ENCODE assay signal across 13 cellular contexts in the genomic region with DNA sequence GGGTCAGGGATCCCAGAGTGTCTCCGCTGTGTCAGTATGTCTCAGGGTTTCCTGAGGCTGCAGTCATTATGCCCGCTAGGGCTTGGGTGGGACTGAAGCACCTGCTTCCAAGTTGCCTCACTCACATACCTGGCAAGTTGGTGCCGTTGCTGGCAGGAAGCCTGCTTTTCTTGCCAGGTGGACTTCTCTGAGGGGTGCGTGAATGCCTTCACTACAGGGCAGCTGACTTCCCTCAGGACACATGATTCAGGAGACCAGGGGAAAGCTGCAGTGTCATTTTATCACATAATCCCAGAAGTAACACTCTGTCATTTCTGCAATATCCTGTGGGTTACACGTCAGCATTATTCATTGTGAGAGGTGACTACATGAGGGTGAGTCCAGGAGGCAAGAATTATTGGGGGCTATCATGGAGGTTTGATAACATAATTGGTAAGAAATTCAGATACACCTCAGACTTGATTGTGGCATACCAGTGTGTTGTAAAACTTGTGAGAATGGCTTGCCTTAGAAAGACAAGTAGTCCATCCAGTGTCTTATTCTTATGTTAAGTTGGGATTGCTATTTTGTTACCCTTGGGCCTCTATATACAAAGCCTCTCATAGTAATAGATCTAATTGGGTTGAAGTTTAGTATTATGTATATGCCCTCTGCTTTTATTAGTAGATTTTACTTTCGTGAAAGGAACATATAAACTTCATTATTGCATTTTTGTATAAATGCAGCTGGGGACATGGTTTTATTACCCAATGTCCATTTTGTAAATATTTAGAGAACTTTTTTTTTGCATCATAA. TPM values are rescaled to one million over a fixed set of nuclear protein-coding genes. Genes with fewer than 3 reads are reported as not detected.
DNase-seq lines count a peak whose midpoint lies in the region; ATAC-seq, FAIRE-seq and TF ChIP-seq lines count a peak whose summit lies in the region.
"Had no signal": no experiment of that assay in that cellular context is flagged by ENCODE, and none has a peak within 500 bp of the region (broad histone marks: within the 10 kb centered on the region; RNA-seq: fewer than 3 reads in every experiment).

No MANE protein-coding gene starts in this region.

- no peak overlapping the region for H3K4ac ChIP-seq in IMR-90 (ENCODE audit: low read depth, low read length)

- no peak overlapping the region for H4K8ac ChIP-seq in IMR-90 (ENCODE audit: low read depth in 2 of 2, low read length in 2 of 2)

- intact Hi-C loops in IMR-90 (cut with micrococcal nuclease) (no loop called here), K562 (cut with micrococcal nuclease) (no loop called here), pancreas (cut with DNase I) (no loop called here), OCI-LY7 (cut with micrococcal nuclease; ENCODE audit: unreplicated experiment) (no loop called here)

- H3K56ac ChIP-seq in IMR-90 (ENCODE audit: extremely low read depth, insufficient read depth, low read length) = no peak overlapping the region

- dilution Hi-C loops in IMR-90 (cut with HindIII; ENCODE audit: low sequenced_read_pairs, unreplicated experiment) = no loop called here

- TF ChIP-seq RAD21 in IMR-90 (IDR thresholded peaks at IDR 0.05; ENCODE audit: low read length) (no peak), K562 (CRISPR knock-in tag; conservative IDR thresholded peaks at IDR 0.05 in 1 of 2, IDR thresholded peaks at IDR 0.05 in 1 of 2) (no peak)

- H3K23ac ChIP-seq in IMR-90 (ENCODE audit: low read depth, low read length) = no peak overlapping the region

- peak; percentile 68; the same call in 1 of the 2 replicates for TF ChIP-seq EP300 in K562 (IDR thresholded peaks at IDR 0.05; ENCODE audit: low read length)

- H2AK9ac ChIP-seq in IMR-90 (replicated peaks; ENCODE audit: low read depth, low read length, poor library complexity) = no peak overlapping the region

- H2BK5ac ChIP-seq in IMR-90 (ENCODE audit: low read depth, low read length, poor library complexity, severe bottlenecking) = no peak overlapping the region

- no peak for TF ChIP-seq POLR2A in IMR-90 (IDR thresholded peaks at IDR 0.05; ENCODE audit: low read depth, low read length)
- no peak for TF ChIP-seq POLR2A in K562 (conservative IDR thresholded peaks at IDR 0.05)

- H4K20me1 ChIP-seq in IMR-90 (ENCODE audit: insufficient read depth, low read length) (0 out of 2 replicates have a peak, but pooled peaks cover 4% of the 10 kb centered on the region), K562 (replicated peaks; ENCODE audit: control insufficient read depth, insufficient read depth, low read length) (no peaks in the 10 kb centered on the region), OCI-LY7 (ENCODE audit: insufficient read depth, low read length) (no peaks in the 10 kb centered on the region)

- H3K9me2 ChIP-seq in OCI-LY7 (ENCODE audit: insufficient read depth, low read length) = no peaks in the 10 kb centered on the region

- H3K18ac ChIP-seq in IMR-90 (ENCODE audit: low read depth, low read length) = no peak overlapping the region

- WGBS in IMR-90 (ENCODE audit: extremely low coverage in 2 of 2, insufficient read length in 1 of 2), 2 experiments = 60% methylated on average over 1 of the region's 6 CpGs; no CpG with 5 or more reads in 1 of the 2 experiments
- WGBS in K562 (ENCODE audit: insufficient coverage, low coverage, missing lambda C conversion rate) = 30% methylated on average over 5 of the region's 6 CpGs
- WGBS in pancreas, 2 donors = 10 to 17% methylated on average over 6 of the region's 6 CpGs

- H3K14ac ChIP-seq in IMR-90 (replicated peaks; ENCODE audit: low read depth, low read length) = no peak overlapping the region

- no peak overlapping the region for H3K27ac ChIP-seq in IMR-90 (ENCODE audit: insufficient read depth, low read length)
- peak overlapping the region; percentile 89 for H3K27ac ChIP-seq in K562 (ENCODE audit: extremely low read depth, low read depth, low read length)
- peak overlapping the region; percentile 82 to 95 (median 86) for H3K27ac ChIP-seq in pancreas
- no peak overlapping the region for H3K27ac ChIP-seq in OCI-LY7 (ENCODE audit: low read depth, low read length, poor library complexity, severe bottlenecking)

- CTCF ChIA-PET in IMR-90 (lab: Yijun Ruan, JAX) = interaction anchor here (0.9 kb wide), 1 partner anchor 10 kb away, joined by 3 read pairs; no protein-coding TSS in a partner anchor
- CTCF ChIA-PET in K562 (lab: Yijun Ruan, JAX; ENCODE audit: low intra/inter-chr PET ratio) = no interaction called here
- CTCF ChIA-PET in OCI-LY7 (lab: Charles Lee; ENCODE audit: unreplicated experiment) = no interaction called here

- H4K5ac ChIP-seq in IMR-90 (ENCODE audit: low read depth, low read length) = no peak overlapping the region

- no peak overlapping the region for H3K4me2 ChIP-seq in IMR-90 (ENCODE audit: low read depth, low read length)
- peak overlapping the region; percentile 81 for H3K4me2 ChIP-seq in K562 (ENCODE audit: insufficient read depth, low read length)
- no peak overlapping the region for H3K4me2 ChIP-seq in OCI-LY7 (ENCODE audit: low read length)

- in situ Hi-C loops in IMR-90 (cut with MboI; ENCODE audit: low sequenced_read_pairs) (no loop called here), K562 (cut with MboI) (no loop called here)

- peak; percentile 95 for FAIRE-seq in K562 (lab: Jason Lieb, UNC)
- no peak for FAIRE-seq in pancreas (lab: Jason Lieb, UNC)
- FAIRE-seq: A204.1 had no signal

- H3K4me1 ChIP-seq in IMR-90 (ENCODE audit: control insufficient read depth, insufficient read depth, low read length) (no peaks in the 10 kb centered on the region), K562 (replicated peaks in 1 of 2; ENCODE audit: control insufficient read depth in 2 of 2, insufficient read depth in 2 of 2, low read length in 2 of 2) (peaks cover 5 to 10% of the 10 kb centered on the region in 2 experiments; a peak in 3 of 5 replicates), pancreas (peaks cover 51 to 58% (median 54%) of the 10 kb centered on the region in 3 donors), OCI-LY7 (ENCODE audit: insufficient read depth, low read length, poor library complexity, severe bottlenecking) (no peaks in the 10 kb centered on the region)

- H3K79me1 ChIP-seq in IMR-90 (ENCODE audit: low read depth in 1 of 2, low read length in 2 of 2) = 0 out of 4 replicates have a peak, but pooled peaks cover 0 to 5% of the 10 kb centered on the region in 2 experiments

- no peak overlapping the region for H4K91ac ChIP-seq in IMR-90 (ENCODE audit: insufficient read depth, low read depth, low read length)

- TF ChIP-seq CTCF in IMR-90 (conservative IDR thresholded peaks at IDR 0.05; ENCODE audit: low read depth, low read length) (no peak), K562 (IDR thresholded peaks at IDR 0.05 in 2 of 3, conservative IDR thresholded peaks at IDR 0.05 in 1 of 3; ENCODE audit: insufficient read depth in 2 of 3, low read depth in 1 of 3, low read length in 3 of 3) (no peak), pancreas (IDR thresholded peaks at IDR 0.05) (no peak), OCI-LY7 (conservative IDR thresholded peaks at IDR 0.05; ENCODE audit: low read length) (no peak)

- ATAC-seq in IMR-90 (ENCODE audit: low read depth) (no peak), K562 (peak; percentile 94), pancreas (peak; percentile 76 to 85 (median 78))

- H2BK120ac ChIP-seq in IMR-90 (ENCODE audit: low read depth, low read length) = no peak overlapping the region

- H3K79me2 ChIP-seq in K562 (ENCODE audit: control insufficient read depth, insufficient read depth, low read length) (peaks cover 5% of the 10 kb centered on the region; the same call in 1 of the 3 replicates), OCI-LY7 (ENCODE audit: insufficient read depth, low read depth, low read length) (no peaks in the 10 kb centered on the region)

- BruUV-seq in IMR-90 (replicated peaks; lab: Mats Ljungman, UMichigan) (no TSS peak), K562 (replicated peaks; lab: Mats Ljungman, UMichigan) (TSS peak; percentile 52), OCI-LY7 (replicated peaks; lab: Mats Ljungman, UMichigan) (no TSS peak)

- H2AFZ ChIP-seq in IMR-90 (replicated peaks; ENCODE audit: low read length, poor library complexity) (no peak overlapping the region), K562 (ENCODE audit: low read depth, low read length) (peak overlapping the region; percentile 80), OCI-LY7 (ENCODE audit: low read length) (no peak overlapping the region)

- H3K27me3 ChIP-seq in IMR-90 (ENCODE audit: control insufficient read depth, insufficient read depth, low read length) = no peaks in the 10 kb centered on the region
- no peaks in the 10 kb centered on the region for H3K27me3 ChIP-seq in K562 (ENCODE audit: control insufficient read depth in 2 of 2, insufficient read depth in 2 of 2, low read length in 2 of 2)
- H3K27me3 ChIP-seq in pancreas = no peaks in the 10 kb centered on the region

- H3K9me3 ChIP-seq in IMR-90 (ENCODE audit: control insufficient read depth, insufficient read depth, low read length) (peaks cover 9% of the 10 kb centered on the region; the same call in 1 of the 2 replicates), K562 (replicated peaks; ENCODE audit: control insufficient read depth, insufficient read depth, low read depth, low read length) (0 out of 2 replicates have a peak, but pooled peaks cover 2% of the 10 kb centered on the region), pancreas (no peaks in the 10 kb centered on the region), OCI-LY7 (ENCODE audit: low read length) (no peaks in the 10 kb centered on the region)

- POLR2A ChIA-PET in IMR-90 (lab: Charles Lee; ENCODE audit: unreplicated experiment) = no interaction called here
- POLR2A ChIA-PET in K562 (lab: Yijun Ruan, JAX) = interaction anchor here (0.6 to 1.8 kb wide), 4 partner anchors 9 to 21 kb away, joined by 3 to 4 read pairs (median 3); no protein-coding TSS in a partner anchor
- POLR2A ChIA-PET in OCI-LY7 (lab: Charles Lee) = no interaction called here

- H3K36me3 ChIP-seq in IMR-90 (ENCODE audit: control insufficient read depth, insufficient read depth, low read length) = no peaks in the 10 kb centered on the region
- H3K36me3 ChIP-seq in K562 (ENCODE audit: control insufficient read depth, insufficient read depth, low read length) = no peaks in the 10 kb centered on the region
- H3K36me3 ChIP-seq in pancreas = no peaks in the 10 kb centered on the region
- H3K36me3 ChIP-seq in OCI-LY7 (ENCODE audit: insufficient read depth, low read length) = no peaks in the 10 kb centered on the region

- H2BK20ac ChIP-seq in IMR-90 (ENCODE audit: low read depth, low read length) = no peak overlapping the region

- no peak overlapping the region for H2BK15ac ChIP-seq in IMR-90 (ENCODE audit: low read depth, low read length)

- no peak overlapping the region for H2AK5ac ChIP-seq in IMR-90 (ENCODE audit: low read depth, low read length)

- H3K4me3 ChIP-seq in IMR-90 (ENCODE audit: insufficient read depth, low read depth, low read length) (no peak overlapping the region), K562 (no peak overlapping the region), pancreas (peak overlapping the region in 1 of 4 donors; percentile 1), OCI-LY7 (ENCODE audit: low read depth, low read length, poor library complexity, severe bottlenecking) (no peak overlapping the region)

- no peak overlapping the region for H3K9ac ChIP-seq in IMR-90 (ENCODE audit: low read depth, low read length)
- H3K9ac ChIP-seq in K562 (ENCODE audit: insufficient read depth in 1 of 2, low read depth in 2 of 2, low read length in 2 of 2) = peak overlapping the region; percentile 59 to 66; a peak in 3 of 4 replicates

- DNase-seq in DMS153 (lab: John Stamatoyannopoulos, UW) = peak; percentile 26
- no peak for DNase-seq in DMS153 treated with DMSO at 0.1 percent for 48 hours (lab: John Stamatoyannopoulos, UW; ENCODE audit: unreplicated experiment)
- DNase-seq in IMR-90 = peak; percentile 22
- DNase-seq in K562 (ENCODE audit: extremely low read depth in 1 of 4, low spot score in 3 of 4) = peak; percentile 10 to 74 (median 43)
- DNase-seq in pancreas = peak; percentile 82 to 94 (median 92)
- no peak for DNase-seq in NCI-H1436 treated with DMSO at 0.1 percent for 48 hours (lab: John Stamatoyannopoulos, UW)
- no peak for DNase-seq in NCI-H345 treated with DMSO at 0.1 percent for 48 hours (lab: John Stamatoyannopoulos, UW; ENCODE audit: unreplicated experiment)
- no peak for DNase-seq in OCI-LY7 (ENCODE audit: low spot score)
- DNase-seq: caudate nucleus; MV-4-11; naive B cell; stimulated activated CD4-positive, alpha-beta T cell treated with anti-CD3 and anti-CD28 coated beads, Interleukin-1b, Interleukin-23, amount 100 ng/mL, for 48 hours had no signal

- H3K9me1 ChIP-seq in IMR-90 (ENCODE audit: insufficient read depth, low read length) (no peaks in the 10 kb centered on the region), K562 (ENCODE audit: control insufficient read depth, insufficient read depth, low read length) (peaks cover 2% of the 10 kb centered on the region)

RNA-seq across cellular contexts. Expression of gene NEDD4L, which starts 44.1 kb away (rescaled TPM):
- total RNA-seq in IMR-90 (2012; rRNA removed) = 10.0 and 12.8 TPM in 2 replicates
- 10.8 and 10.9 TPM in 2 replicates for polyA plus RNA-seq in IMR-90 (2012; rRNA removed)
- polyA plus RNA-seq in IMR-90 (2012; cell fraction: cytosol; rRNA removed) = 3.9 and 8.0 TPM in 2 replicates
- 12.3 and 32.0 TPM in 2 replicates for polyA plus RNA-seq in IMR-90 (2012; cell fraction: nucleus; rRNA removed; ENCODE audit: low replicate concordance)
- 85.7 and 138 TPM in 2 replicates for total RNA-seq in K562 (2011; cell fraction: chromatin; rRNA removed; ENCODE audit: low replicate concordance)
- total RNA-seq in K562 (2011; cell fraction: nucleolus; rRNA removed) = 40.2 and 48.4 TPM in 2 replicates
- 71.6 and 95.8 TPM in 2 replicates for total RNA-seq in K562 (2011; cell fraction: nucleoplasm; rRNA removed)
- 17.3 and 21.3 TPM in 2 replicates for total RNA-seq in K562 (2014; rRNA removed)
- total RNA-seq in K562 (2014; rRNA removed; fragmentation: Illumina TruSeq; extraction: Trizol) = 16.3 and 21.7 TPM in 2 replicates
- 14.4 and 16.5 TPM in 2 replicates for total RNA-seq in K562 (2015; rRNA removed; fragmentation: Illumina TruSeq; extraction: Trizol)
- total RNA-seq in K562 (2021) = 32.7 and 33.4 TPM in 2 replicates
- polyA plus RNA-seq in K562 (2011; rRNA removed) = 11.5 and 19.9 TPM in 2 replicates
- 10.1 and 20.6 TPM in 2 replicates for polyA plus RNA-seq in K562 (2011; cell fraction: cytosol; rRNA removed)
- polyA plus RNA-seq in K562 (2011; cell fraction: nucleus; rRNA removed) = 23.6 and 40.4 TPM in 2 replicates
- 17.9 and 22.9 TPM in 2 replicates for polyA plus RNA-seq in K562 (2012)
- 23.9 and 27.0 TPM in 2 replicates for polyA plus RNA-seq in K562 (2014; fragmentation: Illumina TruSeq; extraction: Trizol)
- 10 to 100 TPM in 1 of 2 experiments, 1 to 10 TPM in 1; 8.1 to 11.1 TPM for polyA plus RNA-seq in K562 (2014; fragmentation: Nextera tagmentation; extraction: Ambion mirVana)
- 22.5 and 25.2 TPM in 2 replicates for polyA plus RNA-seq in K562 (2014; rRNA removed)
- 31.3 and 33.1 TPM in 2 replicates for polyA minus RNA-seq in K562 (2011; rRNA and poly(A)+ RNA removed)
- 15.2 and 15.9 TPM in 2 replicates for polyA minus RNA-seq in K562 (2011; cell fraction: cytosol; rRNA and poly(A)+ RNA removed)
- polyA minus RNA-seq in K562 (2011; cell fraction: nucleus; rRNA and poly(A)+ RNA removed) = 30.0 and 35.5 TPM in 2 replicates
- 100 to 1,000 TPM in 2 of 6 donors, 10 to 100 TPM in 4; 57.7 to 113 (median 72.3) TPM for total RNA-seq in pancreas
- polyA plus RNA-seq in pancreas = 10 to 100 TPM; 45.0 to 67.5 TPM
- 3.3 and 3.4 TPM in 2 replicates for total RNA-seq in OCI-LY7 (2014; rRNA removed; shearing (Covaris generic))
- 3.2 and 3.6 TPM in 2 replicates for total RNA-seq in OCI-LY7 (2022)

Comparison
In these comparisons a context has a peak if more than half of its experiments do, and no peak if none do; other contexts are left out.
1. DNase-seq: peak in DMS153 (single experiment), IMR-90 (single experiment), K562 (4 of 4) and pancreas (6 of 6); none in DMS153 treated with DMSO at 0.1 percent for 48 hours (single experiment), NCI-H1436 treated with DMSO at 0.1 percent for 48 hours (single experiment), NCI-H345 treated with DMSO at 0.1 percent for 48 hours (single experiment) and OCI-LY7 (single experiment).
2. H3K27ac ChIP-seq: peak in K562 (single experiment) and pancreas (4 of 4); none in IMR-90 (single experiment) and OCI-LY7 (single experiment).